Comparison of ENCODE assay signal across 21 cellular contexts in the genomic region with DNA sequence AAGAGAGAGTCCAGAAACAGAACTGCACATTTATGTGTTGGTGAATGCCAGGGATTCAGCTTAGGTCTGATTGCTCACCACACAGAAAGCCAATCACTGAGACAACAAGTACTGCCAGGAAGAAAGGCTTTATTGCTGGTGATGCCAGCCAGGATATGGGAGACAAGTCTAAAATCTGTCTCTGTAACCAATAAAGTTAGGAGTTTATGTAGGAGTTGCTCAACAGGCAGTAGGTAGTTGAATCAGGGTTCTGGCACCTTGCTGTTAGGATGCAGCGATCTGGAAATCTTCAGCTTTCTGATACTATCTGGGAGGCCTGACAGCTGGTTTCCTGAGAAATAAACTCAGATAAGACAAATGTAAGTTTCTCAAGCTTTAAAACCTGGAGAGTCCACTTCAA.
"Had no signal": no experiment of that assay in that cellular context is flagged by ENCODE, and none has a peak within 500 bp of the region (broad histone marks: within the 10 kb centered on the region; RNA-seq: fewer than 3 reads in every experiment).

No MANE protein-coding gene starts in this region.

- DNase-seq: effector CD4-positive, alpha-beta T cell; endodermal cell; glutamatergic neuron; left ventricle myocardium inferior; lower lobe of right lung; midbrain; nucleus accumbens; ovary; sigmoid colon; stimulated activated CD4-positive, alpha-beta T cell treated with anti-CD3 and anti-CD28 coated beads, Interleukin-2, amount 100 ng/mL, for 24 hours; stimulated activated CD4-positive, alpha-beta T cell treated with anti-CD3 and anti-CD28 coated beads, Interleukin-4, amount 100 ng/mL, for 4 hours; stimulated activated naive B cell treated with anti-CD40 and anti-IgM and Interleukin-4, amounts not matched to agents 10 μg/mL and 1 μg/mL and 100 μg/mL, for 72 hours; stimulated activated naive CD8-positive, alpha-beta T cell treated with anti-CD3 and anti-CD28 coated beads, Interleukin-15, amount 100 ng/mL, for 72 hours; testis; transverse colon had no signal

- H3K36me3 ChIP-seq: gastroesophageal sphincter, left ventricle myocardium inferior, lower lobe of right lung, neural progenitor cell, ovary, right atrium auricular region, sigmoid colon had no signal

- H3K27me3 ChIP-seq: gastroesophageal sphincter, neural progenitor cell, ovary, right atrium auricular region, sigmoid colon, testis, transverse colon had no signal

- H2AFZ ChIP-seq: neural progenitor cell had no signal

- H3K27ac ChIP-seq: coronary artery, gastroesophageal sphincter, left ventricle myocardium inferior, lower lobe of right lung, neural progenitor cell, ovary, right atrium auricular region, sigmoid colon, skin epidermis, testis, transverse colon had no signal

- H3K9me3 ChIP-seq: ovary, testis had no signal

- H3K4me3 ChIP-seq: coronary artery, gastroesophageal sphincter, left ventricle myocardium inferior, lower lobe of right lung, neural progenitor cell, ovary, right atrium auricular region, sigmoid colon, skin epidermis, testis, transverse colon had no signal

- ATAC-seq: gastroesophageal sphincter; lower lobe of right lung; natural killer cell treated with Interleukin-12 subunit alpha and Interleukin-12 subunit beta and Interleukin-15 and Interleukin-18, amount 100 ng/mL, for 72 hours; stimulated activated naive B cell treated with anti-CD40 and anti-IgM and Interleukin-4, amounts not matched to agents 10 μg/mL and 1 μg/mL and 100 μg/mL, for 72 hours; stimulated activated naive CD8-positive, alpha-beta T cell treated with anti-CD3 and anti-CD28 coated beads, Interleukin-15, amount 100 ng/mL, for 72 hours had no signal

- H3K4me1 ChIP-seq: gastroesophageal sphincter, lower lobe of right lung, neural progenitor cell, right atrium auricular region, sigmoid colon had no signal

- H3K9ac ChIP-seq: neural progenitor cell had no signal

- H3K4me2 ChIP-seq: neural progenitor cell had no signal
